Comparison of ENCODE assay signal across 8 cellular contexts in the genomic region with DNA sequence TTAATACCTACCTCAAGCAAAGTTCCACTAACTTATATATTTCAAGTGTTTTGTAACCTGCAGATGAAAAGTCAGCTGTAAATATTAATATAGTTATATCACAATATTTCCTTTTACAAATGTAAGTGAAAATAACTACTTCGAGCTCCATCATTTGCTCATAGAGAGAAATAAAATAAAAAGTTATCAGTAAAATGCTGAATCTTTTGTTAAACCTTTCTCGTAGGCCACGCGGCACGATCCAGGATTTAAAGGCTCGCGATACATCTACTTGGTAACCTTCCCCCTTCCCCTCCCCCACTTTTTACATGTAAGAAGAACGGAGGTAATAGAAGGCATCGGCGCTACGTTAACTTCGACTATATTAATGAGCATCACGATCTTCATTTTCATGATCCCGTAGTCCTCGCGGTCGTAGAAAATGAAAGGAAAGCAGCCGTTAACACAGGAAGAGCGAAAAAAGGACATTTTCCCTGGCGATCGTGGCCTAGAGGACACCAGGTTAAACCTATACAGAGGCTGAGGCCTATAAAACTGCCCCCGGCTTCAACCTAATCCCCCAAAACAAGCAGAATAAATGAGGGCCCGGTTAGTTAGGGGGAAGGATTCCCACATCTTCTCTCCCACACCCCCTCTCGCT. TPM values are rescaled to one million over a fixed set of nuclear protein-coding genes. Genes with fewer than 3 reads are reported as not detected.
DNase-seq lines count a peak whose midpoint lies in the region; ATAC-seq and TF ChIP-seq lines count a peak whose summit lies in the region.

No MANE protein-coding gene starts in this region.

- in situ Hi-C loops in KBM-7 (cut with MboI; ENCODE audit: low pct_unique_long_range_greater_than_20kb, low sequenced_read_pairs), result no loop called here

- peak overlapping the region; percentile 96 for H3K27ac ChIP-seq in DND-41 (ENCODE audit: low read length)
- H3K27ac ChIP-seq in mesodermal cell (ENCODE audit: low read depth, low read length, severe bottlenecking), result peak overlapping the region; percentile 93
- peak overlapping the region; percentile 97 for H3K27ac ChIP-seq in urinary bladder (ENCODE audit: low read depth)

- 0% methylated on average over 10 of the region's 24 CpGs for WGBS in mesodermal cell (ENCODE audit: insufficient coverage in 2 of 2), 2 experiments
- under 1% methylated on average over 24 of the region's 24 CpGs for WGBS in urinary bladder

- peaks cover 55% of the 10 kb centered on the region for H3K4me1 ChIP-seq in DND-41 (ENCODE audit: insufficient read depth, low read length)
- peaks cover 26% of the 10 kb centered on the region for H3K4me1 ChIP-seq in mesodermal cell (ENCODE audit: control insufficient read depth, insufficient read depth, low read length, poor library complexity, severe bottlenecking)
- peaks cover under 1% of the 10 kb centered on the region for H3K4me1 ChIP-seq in urinary bladder (ENCODE audit: insufficient read depth)

- H2AFZ ChIP-seq in DND-41 (ENCODE audit: low read depth, low read length), result no peak overlapping the region; the same call in 1 of the 2 replicates

- ATAC-seq in DND-41 (ENCODE audit: insufficient read depth, low read depth) (no peak), HG03135 (IDR thresholded peaks at IDR 0.05; ENCODE audit: unreplicated experiment) (no peak), GM21423 (IDR thresholded peaks at IDR 0.05; ENCODE audit: unreplicated experiment) (no peak)

- H3K36me3 ChIP-seq in DND-41 (ENCODE audit: insufficient read depth, low read length), result peaks cover 52% of the 10 kb centered on the region
- H3K36me3 ChIP-seq in mesodermal cell (ENCODE audit: control insufficient read depth, insufficient read depth, low read length), result peaks cover 46% of the 10 kb centered on the region
- peaks cover 2% of the 10 kb centered on the region for H3K36me3 ChIP-seq in urinary bladder (ENCODE audit: insufficient read depth)

- peak overlapping the region; percentile 73 for H3K4me2 ChIP-seq in DND-41 (ENCODE audit: insufficient read depth, low read length)

- DNase-seq in DND-41 (peak; percentile 54), KBM-7 (peak; percentile 49), SK-N-DZ (ENCODE audit: low spot score) (peak; percentile 52), dedifferentiated amniotic fluid mesenchymal stem cell (ENCODE audit: extremely low spot score) (peak; percentile 54)

- peak overlapping the region; percentile 89 for H3K9ac ChIP-seq in DND-41 (ENCODE audit: low read depth, low read length)

- peak overlapping the region; percentile 82 to 99 for H3K4me3 ChIP-seq in DND-41 (ENCODE audit: low read depth in 1 of 2, low read length in 2 of 2)
- peak overlapping the region; percentile 98 for H3K4me3 ChIP-seq in mesodermal cell (ENCODE audit: extremely low read depth, insufficient read depth, low read length, poor library complexity, severe bottlenecking)
- peak overlapping the region; percentile 75 for H3K4me3 ChIP-seq in urinary bladder (ENCODE audit: low read depth, low read length)

- no peaks in the 10 kb centered on the region for H3K9me3 ChIP-seq in DND-41 (ENCODE audit: insufficient read depth, low read length, severe bottlenecking)
- H3K9me3 ChIP-seq in mesodermal cell (ENCODE audit: control insufficient read depth, low read length), result no peaks in the 10 kb centered on the region

- peaks cover 62% of the 10 kb centered on the region for H3K79me2 ChIP-seq in DND-41 (ENCODE audit: insufficient read depth, low read length)

- TF ChIP-seq CTCF in DND-41 (IDR thresholded peaks at IDR 0.05; ENCODE audit: borderline replicate concordance, extremely low read depth, low read length, poor library complexity, severe bottlenecking), result no peak

- no peaks in the 10 kb centered on the region for H3K27me3 ChIP-seq in DND-41 (ENCODE audit: insufficient read depth, low read length, poor library complexity)

- peaks cover 53% of the 10 kb centered on the region for H4K20me1 ChIP-seq in DND-41 (ENCODE audit: insufficient read depth, low read length)

RNA-seq across cellular contexts. Expression of gene HNRNPC, which starts 0.5 kb away (rescaled TPM):
- 1,281 and 1,296 TPM in 2 replicates for polyA plus RNA-seq in SK-N-DZ (2014; cell fraction: cytosol; rRNA removed)
- polyA plus RNA-seq in SK-N-DZ (2014; cell fraction: nucleus; rRNA removed), result 564 and 789 TPM in 2 replicates
- 666 TPM for polyA plus RNA-seq in mesodermal cell (2013, experiment 1 of 2)
- 685 TPM for polyA plus RNA-seq in mesodermal cell (2013, experiment 2 of 2)
- total RNA-seq in urinary bladder, result 504 TPM
- polyA plus RNA-seq in urinary bladder, result 476 TPM

RNA-seq across cellular contexts. Expression of gene RPGRIP1, which starts 11.2 kb away (rescaled TPM):
- 0.03 TPM in 1 of 2 replicates, not detected in the other for polyA plus RNA-seq in SK-N-DZ (2014; cell fraction: cytosol; rRNA removed)
- 0.16 TPM in 1 of 2 replicates, not detected in the other for polyA plus RNA-seq in SK-N-DZ (2014; cell fraction: nucleus; rRNA removed)
- polyA plus RNA-seq in mesodermal cell (2013, experiment 1 of 2), result not detected
- not detected for polyA plus RNA-seq in mesodermal cell (2013, experiment 2 of 2)
- 0.48 TPM for total RNA-seq in urinary bladder
- polyA plus RNA-seq in urinary bladder, result 0.15 TPM
